ENCODE assay signal across 1 cellular context in genomic region chr3:164460851-164461250, GRCh38.
TF ChIP-seq lines count a peak whose summit lies in the region.

No MANE protein-coding gene starts in this region.

TF ChIP-seq in SK-N-SH, 30 proteins besides CTCF, POLR2A, EP300 and RAD21 (continued from another document):
- TF ChIP-seq ZBTB33 (IDR thresholded peaks at IDR 0.05; ENCODE audit: borderline replicate concordance, low read depth) (no peak), PBX3 (IDR thresholded peaks at IDR 0.05) (no peak), MXI1 (IDR thresholded peaks at IDR 0.05; ENCODE audit: low read depth, low read length) (no peak), TCF12 (IDR thresholded peaks at IDR 0.05) (no peak)
- TF ChIP-seq, protein P1, sequence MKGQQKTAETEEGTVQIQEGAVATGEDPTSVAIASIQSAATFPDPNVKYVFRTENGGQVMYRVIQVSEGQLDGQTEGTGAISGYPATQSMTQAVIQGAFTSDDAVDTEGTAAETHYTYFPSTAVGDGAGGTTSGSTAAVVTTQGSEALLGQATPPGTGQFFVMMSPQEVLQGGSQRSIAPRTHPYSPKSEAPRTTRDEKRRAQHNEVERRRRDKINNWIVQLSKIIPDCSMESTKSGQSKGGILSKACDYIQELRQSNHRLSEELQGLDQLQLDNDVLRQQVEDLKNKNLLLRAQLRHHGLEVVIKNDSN (IDR thresholded peaks at IDR 0.05; ENCODE audit: borderline replicate concordance, low read depth) = no peak
- TF ChIP-seq, protein P2, sequence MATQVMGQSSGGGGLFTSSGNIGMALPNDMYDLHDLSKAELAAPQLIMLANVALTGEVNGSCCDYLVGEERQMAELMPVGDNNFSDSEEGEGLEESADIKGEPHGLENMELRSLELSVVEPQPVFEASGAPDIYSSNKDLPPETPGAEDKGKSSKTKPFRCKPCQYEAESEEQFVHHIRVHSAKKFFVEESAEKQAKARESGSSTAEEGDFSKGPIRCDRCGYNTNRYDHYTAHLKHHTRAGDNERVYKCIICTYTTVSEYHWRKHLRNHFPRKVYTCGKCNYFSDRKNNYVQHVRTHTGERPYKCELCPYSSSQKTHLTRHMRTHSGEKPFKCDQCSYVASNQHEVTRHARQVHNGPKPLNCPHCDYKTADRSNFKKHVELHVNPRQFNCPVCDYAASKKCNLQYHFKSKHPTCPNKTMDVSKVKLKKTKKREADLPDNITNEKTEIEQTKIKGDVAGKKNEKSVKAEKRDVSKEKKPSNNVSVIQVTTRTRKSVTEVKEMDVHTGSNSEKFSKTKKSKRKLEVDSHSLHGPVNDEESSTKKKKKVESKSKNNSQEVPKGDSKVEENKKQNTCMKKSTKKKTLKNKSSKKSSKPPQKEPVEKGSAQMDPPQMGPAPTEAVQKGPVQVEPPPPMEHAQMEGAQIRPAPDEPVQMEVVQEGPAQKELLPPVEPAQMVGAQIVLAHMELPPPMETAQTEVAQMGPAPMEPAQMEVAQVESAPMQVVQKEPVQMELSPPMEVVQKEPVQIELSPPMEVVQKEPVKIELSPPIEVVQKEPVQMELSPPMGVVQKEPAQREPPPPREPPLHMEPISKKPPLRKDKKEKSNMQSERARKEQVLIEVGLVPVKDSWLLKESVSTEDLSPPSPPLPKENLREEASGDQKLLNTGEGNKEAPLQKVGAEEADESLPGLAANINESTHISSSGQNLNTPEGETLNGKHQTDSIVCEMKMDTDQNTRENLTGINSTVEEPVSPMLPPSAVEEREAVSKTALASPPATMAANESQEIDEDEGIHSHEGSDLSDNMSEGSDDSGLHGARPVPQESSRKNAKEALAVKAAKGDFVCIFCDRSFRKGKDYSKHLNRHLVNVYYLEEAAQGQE (IDR thresholded peaks at IDR 0.05; ENCODE audit: low read depth, low read length) = no peak
TF ChIP-seq in SK-N-SH: peak in this region for 0.
